In genomic region chr14:21202463-21203358, GRCh38 we compare ENCODE assay signal across 16 cellular contexts. TPM values are rescaled to one million over a fixed set of nuclear protein-coding genes. Genes with fewer than 3 reads are reported as not detected.
A peak's percentile ranks its signal among the peaks of the same experiment; 100 is the strongest.
DNase-seq lines count a peak whose midpoint lies in the region; ATAC-seq and TF ChIP-seq lines count a peak whose summit lies in the region.
"Had no signal": no experiment of that assay in that cellular context is flagged by ENCODE, and none has a peak within 500 bp of the region (broad histone marks: within the 10 kb centered on the region; RNA-seq: fewer than 3 reads in every experiment).

No MANE protein-coding gene starts in this region.

- peaks cover 5 to 10% of the 10 kb centered on the region in 2 donors for H3K36me3 ChIP-seq in ascending aorta

- H3K27me3 ChIP-seq in ascending aorta, result no peaks in the 10 kb centered on the region
- H3K27me3 ChIP-seq: gastroesophageal sphincter, suprapubic skin had no signal

- peaks cover 0 to 4% of the 10 kb centered on the region in 2 donors for H3K9me3 Mint-ChIP-seq in activated naive CD4-positive, alpha-beta T cell treated with anti-CD3 and anti-CD28 coated beads, Interleukin-2, amount 50 U/mL, for 72 hours
- H3K9me3 Mint-ChIP-seq in IgD-negative memory B cell, result no peaks in the 10 kb centered on the region
- H3K9me3 Mint-ChIP-seq in central memory CD8-positive, alpha-beta T cell, result no peaks in the 10 kb centered on the region
- H3K9me3 Mint-ChIP-seq in stimulated activated memory B cell treated with anti-CD40 and anti-IgM and Interleukin-4, amounts not matched to agents 10 μg/mL and 1 μg/mL and 100 μg/mL, for 72 hours, result peaks cover under 1% of the 10 kb centered on the region

- H3K36me3 Mint-ChIP-seq in activated naive CD4-positive, alpha-beta T cell treated with anti-CD3 and anti-CD28 coated beads, Interleukin-2, amount 50 U/mL, for 72 hours, result peaks cover 5 to 19% of the 10 kb centered on the region in 2 donors
- no peaks in the 10 kb centered on the region for H3K36me3 Mint-ChIP-seq in IgD-negative memory B cell
- H3K36me3 Mint-ChIP-seq in central memory CD8-positive, alpha-beta T cell (ENCODE audit: insufficient read depth), result peaks cover 31% of the 10 kb centered on the region
- peaks cover 38% of the 10 kb centered on the region for H3K36me3 Mint-ChIP-seq in stimulated activated memory B cell treated with anti-CD40 and anti-IgM and Interleukin-4, amounts not matched to agents 10 μg/mL and 1 μg/mL and 100 μg/mL, for 72 hours

- no peaks in the 10 kb centered on the region for H3K9me3 ChIP-seq in ascending aorta
- H3K9me3 ChIP-seq: gastroesophageal sphincter, suprapubic skin had no signal

- intact Hi-C loops in ascending aorta (cut with DNase I), result no loop called here

- no peak overlapping the region for H3K27ac ChIP-seq in ascending aorta
- H3K27ac ChIP-seq: gastroesophageal sphincter, suprapubic skin had no signal

- peak overlapping the region; percentile 9 to 58 for H3K27ac Mint-ChIP-seq in activated naive CD4-positive, alpha-beta T cell treated with anti-CD3 and anti-CD28 coated beads, Interleukin-2, amount 50 U/mL, for 72 hours
- peak overlapping the region in 2 of 3 donors; percentile 6 to 50 for H3K27ac Mint-ChIP-seq in IgD-negative memory B cell
- peak overlapping the region; percentile 29 for H3K27ac Mint-ChIP-seq in central memory CD8-positive, alpha-beta T cell (ENCODE audit: low read depth)
- peak overlapping the region; percentile 15 for H3K27ac Mint-ChIP-seq in stimulated activated memory B cell treated with anti-CD40 and anti-IgM and Interleukin-4, amounts not matched to agents 10 μg/mL and 1 μg/mL and 100 μg/mL, for 72 hours

- no peak for DNase-seq in activated naive CD4-positive, alpha-beta T cell treated with anti-CD3 and anti-CD28 coated beads, Interleukin-2, amount 50 U/mL, for 72 hours (ENCODE audit: low spot score in 2 of 2)
- no peak for DNase-seq in activated naive CD4-positive, alpha-beta T cell treated with Interleukin-2 at 50 U/mL for 16 hours
- no peak for DNase-seq in central memory CD8-positive, alpha-beta T cell (ENCODE audit: low spot score in 2 of 2)
- DNase-seq in NCI-H1092 (lab: John Stamatoyannopoulos, UW) (no peak), ascending aorta (ENCODE audit: low spot score in 2 of 2) (no peak)
- DNase-seq: activated CD8-positive, alpha-beta memory T cell treated with anti-CD3 and anti-CD28 coated beads, Interleukin-2, amount 50 U/mL, for 48 hours; DMS79; GOT3; NCI-H1092 treated with DMSO at 0.1 percent for 48 hours had no signal

- no peak overlapping the region for H3K4me3 Mint-ChIP-seq in IgD-negative memory B cell
- no peak overlapping the region for H3K4me3 Mint-ChIP-seq in central memory CD8-positive, alpha-beta T cell
- H3K4me3 Mint-ChIP-seq in stimulated activated memory B cell treated with anti-CD40 and anti-IgM and Interleukin-4, amounts not matched to agents 10 μg/mL and 1 μg/mL and 100 μg/mL, for 72 hours, result no peak overlapping the region

- no peak overlapping the region for H3K4me3 ChIP-seq in ascending aorta
- H3K4me3 ChIP-seq: gastroesophageal sphincter, suprapubic skin had no signal

- H3K27me3 Mint-ChIP-seq in IgD-negative memory B cell, result no peaks in the 10 kb centered on the region
- H3K27me3 Mint-ChIP-seq in central memory CD8-positive, alpha-beta T cell, result no peaks in the 10 kb centered on the region
- H3K27me3 Mint-ChIP-seq in stimulated activated memory B cell treated with anti-CD40 and anti-IgM and Interleukin-4, amounts not matched to agents 10 μg/mL and 1 μg/mL and 100 μg/mL, for 72 hours, result no peaks in the 10 kb centered on the region

- H3K4me1 Mint-ChIP-seq in IgD-negative memory B cell, result peaks cover 2 to 19% (median 13%) of the 10 kb centered on the region in 3 donors
- peaks cover 44% of the 10 kb centered on the region for H3K4me1 Mint-ChIP-seq in central memory CD8-positive, alpha-beta T cell
- peaks cover 40% of the 10 kb centered on the region for H3K4me1 Mint-ChIP-seq in stimulated activated memory B cell treated with anti-CD40 and anti-IgM and Interleukin-4, amounts not matched to agents 10 μg/mL and 1 μg/mL and 100 μg/mL, for 72 hours

- TF ChIP-seq CTCF in ascending aorta (IDR thresholded peaks at IDR 0.05), result no peak

- no peaks in the 10 kb centered on the region for H3K4me1 ChIP-seq in ascending aorta
- H3K4me1 ChIP-seq: gastroesophageal sphincter, suprapubic skin had no signal

- ATAC-seq in activated naive CD4-positive, alpha-beta T cell treated with anti-CD3 and anti-CD28 coated beads, Interleukin-2, amount 50 U/mL, for 72 hours, result no peak
- no peak for ATAC-seq in central memory CD8-positive, alpha-beta T cell (replicated peaks; ENCODE audit: extremely low read depth, poor library complexity, severe bottlenecking)
- no peak for ATAC-seq in stimulated activated memory B cell treated with anti-CD40 and anti-IgM and Interleukin-4, amounts not matched to agents 10 μg/mL and 1 μg/mL and 100 μg/mL, for 72 hours
- ATAC-seq in HG03439 (IDR thresholded peaks at IDR 0.05; ENCODE audit: unreplicated experiment), result no peak
- ATAC-seq: gastroesophageal sphincter had no signal

RNA-seq across cellular contexts. Expression of gene OR5AU1, which starts 46.8 kb away (rescaled TPM):
- total RNA-seq in activated naive CD4-positive, alpha-beta T cell treated with anti-CD3 and anti-CD28 coated beads, Interleukin-2, amount 50 U/mL, for 72 hours, result not detected
- polyA plus RNA-seq in IgD-negative memory B cell, result not detected
- not detected for total RNA-seq in ascending aorta
- total RNA-seq: gastroesophageal sphincter, lung microvascular endothelial cell, RPMI7951, suprapubic skin had no signal
